In the genomic region with DNA sequence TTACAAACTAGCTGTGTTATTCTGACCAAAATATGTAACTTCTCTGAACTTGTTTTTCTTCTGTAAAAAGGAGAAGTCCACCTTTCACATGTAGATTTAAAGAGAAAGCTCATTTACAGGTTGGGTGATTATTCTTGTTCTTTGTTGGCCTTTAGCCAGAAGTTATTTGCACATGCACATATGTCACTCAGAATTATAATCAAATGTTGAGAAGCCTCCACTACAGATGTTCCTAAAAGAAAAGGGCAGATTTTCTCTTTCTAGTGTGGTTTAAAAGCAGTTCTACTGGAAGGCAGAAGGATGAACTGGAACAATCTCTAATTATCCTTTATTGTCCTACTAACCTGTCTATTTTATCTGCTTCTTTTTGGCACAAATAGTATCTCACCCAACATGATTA, we compare ENCODE assay signal across 19 cellular contexts.
DNase-seq lines count a peak whose midpoint lies in the region; ATAC-seq, FAIRE-seq and TF ChIP-seq lines count a peak whose summit lies in the region.
"Had no signal": no experiment of that assay in that cellular context is flagged by ENCODE, and none has a peak within 500 bp of the region (broad histone marks: within the 10 kb centered on the region; RNA-seq: fewer than 3 reads in every experiment).

No MANE protein-coding gene starts in this region.

- H4K20me1 ChIP-seq in GM12878 (ENCODE audit: control insufficient read depth, insufficient read depth) (no peaks in the 10 kb centered on the region), neural progenitor cell (ENCODE audit: low read depth) (no peaks in the 10 kb centered on the region)
- H4K20me1 ChIP-seq: BLaER1 had no signal

- H3K27ac ChIP-seq in GM12878 (ENCODE audit: control insufficient read depth, insufficient read depth) (no peak overlapping the region), right cardiac atrium (ENCODE audit: low read length) (no peak overlapping the region), neural progenitor cell (no peak overlapping the region)
- H3K27ac ChIP-seq: BLaER1, SJSA1 had no signal

- H3K4me1 ChIP-seq in GM12878 (ENCODE audit: control insufficient read depth, insufficient read depth, low read length) (no peaks in the 10 kb centered on the region), right cardiac atrium (ENCODE audit: control insufficient read depth, insufficient read depth, low read length) (no peaks in the 10 kb centered on the region), neural progenitor cell (peaks cover 41% of the 10 kb centered on the region)
- H3K4me1 ChIP-seq: BLaER1, SJSA1 had no signal

- H3K9ac ChIP-seq in GM12878 (ENCODE audit: control insufficient read depth, insufficient read depth, low read length): no peak overlapping the region
- H3K9ac ChIP-seq in neural progenitor cell: no peak overlapping the region
- H3K9ac ChIP-seq: BLaER1 had no signal

- FAIRE-seq in GM12878 (lab: Jason Lieb, UNC): no peak
- FAIRE-seq in frontal cortex (lab: Jason Lieb, UNC): no peak
- FAIRE-seq: A204.1, GM12892 had no signal

- H3K4me2 ChIP-seq in GM12878 (ENCODE audit: control insufficient read depth, insufficient read depth): no peak overlapping the region
- H3K4me2 ChIP-seq in neural progenitor cell: no peak overlapping the region
- H3K4me2 ChIP-seq: BLaER1 had no signal

- peaks cover 50% of the 10 kb centered on the region for H3K4me1 Mint-ChIP-seq in neural progenitor cell

- H2AFZ ChIP-seq in GM12878 (ENCODE audit: control insufficient read depth, low read depth, low read length): no peak overlapping the region
- H2AFZ ChIP-seq in neural progenitor cell (replicated peaks): no peak overlapping the region

- POLR2A ChIA-PET in GM12878 (lab: Charles Lee): no interaction called here

- H3K36me3 Mint-ChIP-seq in neural progenitor cell: no peaks in the 10 kb centered on the region
- H3K36me3 Mint-ChIP-seq: CD8-positive, alpha-beta T cell; IgD-negative memory B cell had no signal

- no peak overlapping the region for H3K4me3 ChIP-seq in GM12878
- H3K4me3 ChIP-seq in right cardiac atrium (ENCODE audit: low read length): no peak overlapping the region
- H3K4me3 ChIP-seq in neural progenitor cell: no peak overlapping the region
- H3K4me3 ChIP-seq: BLaER1, SJSA1 had no signal

- BruUV-seq in GM12878 (replicated peaks; lab: Mats Ljungman, UMichigan): no TSS peak

- H3K9me3 ChIP-seq in GM12878 (replicated peaks; ENCODE audit: control insufficient read depth, insufficient read depth, low read length): no peaks in the 10 kb centered on the region
- no peaks in the 10 kb centered on the region for H3K9me3 ChIP-seq in right cardiac atrium (ENCODE audit: control insufficient read depth, low read length)
- H3K9me3 ChIP-seq in neural progenitor cell (ENCODE audit: low read depth): no peaks in the 10 kb centered on the region
- H3K9me3 ChIP-seq: BLaER1, SJSA1 had no signal

- H3F3A ChIP-seq in neural progenitor cell (ENCODE audit: low read depth): peaks cover 12% of the 10 kb centered on the region

- TF ChIP-seq CTCF in GM12878 (IDR thresholded peaks at IDR 0.05 in 2 of 3, conservative IDR thresholded peaks at IDR 0.05 in 1 of 3; ENCODE audit: control insufficient read depth in 2 of 3, extremely low read depth in 1 of 3, insufficient read depth in 1 of 3, low read depth in 3 of 3, low read length in 3 of 3) (no peak), neural progenitor cell (IDR thresholded peaks at IDR 0.05) (no peak)

- peaks cover 7% of the 10 kb centered on the region for H3K9me3 Mint-ChIP-seq in neural progenitor cell

- H3K27ac Mint-ChIP-seq in neural progenitor cell: no peak overlapping the region
- H3K27ac Mint-ChIP-seq: CD8-positive, alpha-beta T cell; IgD-negative memory B cell had no signal

- peaks cover 2% of the 10 kb centered on the region for H3K27me3 Mint-ChIP-seq in neural progenitor cell (ENCODE audit: insufficient read depth, low read depth)
- H3K27me3 Mint-ChIP-seq: IgD-negative memory B cell had no signal

- H3K36me3 ChIP-seq in GM12878 (ENCODE audit: control insufficient read depth in 2 of 2, insufficient read depth in 2 of 2, low read length in 1 of 2): no peaks in the 10 kb centered on the region
- no peaks in the 10 kb centered on the region for H3K36me3 ChIP-seq in neural progenitor cell
- H3K36me3 ChIP-seq: BLaER1, SJSA1 had no signal

- no peaks in the 10 kb centered on the region for H3K79me2 ChIP-seq in GM12878 (ENCODE audit: control insufficient read depth, insufficient read depth, low read length)
- no peaks in the 10 kb centered on the region for H3K79me2 ChIP-seq in neural progenitor cell (ENCODE audit: low read depth)

- CTCF ChIA-PET in GM12878 (lab: Yijun Ruan, JAX): no interaction called here

- no peak overlapping the region for H3K4me3 Mint-ChIP-seq in neural progenitor cell
- H3K4me3 Mint-ChIP-seq: CD8-positive, alpha-beta T cell; IgD-negative memory B cell had no signal

- ATAC-seq in GM12878 (peak; percentile 13; the same call in 2 of the 3 replicates), right cardiac atrium (no peak)
- ATAC-seq: CD8-positive, alpha-beta T cell had no signal

- SMC1A ChIA-PET in GM12878 (lab: Charles Lee; ENCODE audit: uncharacterized antibody, unreplicated experiment): interaction anchor here (0.7 to 3.4 kb wide), 7 partner anchors 10 to 495 kb away, joined by 3 to 11 read pairs (median 4); no protein-coding TSS in a partner anchor

- no peak for TF ChIP-seq RAD21 in GM12878 (IDR thresholded peaks at IDR 0.05; ENCODE audit: insufficient read depth, low read depth, low read length)

- intact Hi-C loops in GM12878 (cut with micrococcal nuclease; ENCODE audit: unreplicated experiment): loop anchor here (5.0 kb wide), 1 partner anchor 194 kb away; no protein-coding TSS in a partner anchor
- intact Hi-C loops in right cardiac atrium (cut with DNase I): no loop called here

- no peaks in the 10 kb centered on the region for H3K27me3 ChIP-seq in GM12878 (replicated peaks in 1 of 2; ENCODE audit: control insufficient read depth in 2 of 2, insufficient read depth in 2 of 2, low read length in 1 of 2)
- H3K27me3 ChIP-seq in right cardiac atrium (ENCODE audit: control insufficient read depth, insufficient read depth): no peaks in the 10 kb centered on the region
- no peaks in the 10 kb centered on the region for H3K27me3 ChIP-seq in neural progenitor cell
- H3K27me3 ChIP-seq: BLaER1, SJSA1 had no signal

- TF ChIP-seq POLR2A in GM12878 (IDR thresholded peaks at IDR 0.05; ENCODE audit: low read depth, low read length): no peak

- DNase-seq in NCI-H748 (lab: John Stamatoyannopoulos, UW; ENCODE audit: unreplicated experiment) (peak; percentile 25), NCI-H748 treated with DMSO at 0.1 percent for 48 hours (lab: John Stamatoyannopoulos, UW) (no peak), NCI-H524 treated with DMSO at 0.1 percent for 48 hours (lab: John Stamatoyannopoulos, UW) (peak; percentile 75), GM12878 (ENCODE audit: low read depth, low spot score) (no peak), A172 (ENCODE audit: low spot score) (no peak), frontal cortex (ENCODE audit: low spot score in 2 of 2) (no peak), right cardiac atrium (no peak), neural progenitor cell (ENCODE audit: low spot score) (no peak)
- DNase-seq: CD8-positive, alpha-beta T cell; GF-D8; MM.1S; NCI-H1105 treated with DMSO at 0.1 percent for 48 hours; NCI-H187 treated with DMSO at 0.1 percent for 48 hours; NCI-H510A had no signal

- RAD21 ChIA-PET in GM12878 (lab: Charles Lee; ENCODE audit: unreplicated experiment): interaction anchor here (0.7 to 1.4 kb wide), 3 partner anchors 134 to 184 kb away, joined by 3 to 4 read pairs (median 4); no protein-coding TSS in a partner anchor

- in situ Hi-C loops in GM12878 (cut with MboI): no loop called here

- TF ChIP-seq EP300 in GM12878 (IDR thresholded peaks at IDR 0.05; ENCODE audit: borderline replicate concordance in 1 of 2, control insufficient read depth in 1 of 2, low read depth in 2 of 2, low read length in 2 of 2): no peak

TF ChIP-seq in GM12878, 131 proteins besides CTCF, POLR2A, EP300 and RAD21 (continues in another document):
- no peak for TF ChIP-seq RFX5 (IDR thresholded peaks at IDR 0.05; ENCODE audit: low read depth, low read length)
- TF ChIP-seq, protein P1, sequence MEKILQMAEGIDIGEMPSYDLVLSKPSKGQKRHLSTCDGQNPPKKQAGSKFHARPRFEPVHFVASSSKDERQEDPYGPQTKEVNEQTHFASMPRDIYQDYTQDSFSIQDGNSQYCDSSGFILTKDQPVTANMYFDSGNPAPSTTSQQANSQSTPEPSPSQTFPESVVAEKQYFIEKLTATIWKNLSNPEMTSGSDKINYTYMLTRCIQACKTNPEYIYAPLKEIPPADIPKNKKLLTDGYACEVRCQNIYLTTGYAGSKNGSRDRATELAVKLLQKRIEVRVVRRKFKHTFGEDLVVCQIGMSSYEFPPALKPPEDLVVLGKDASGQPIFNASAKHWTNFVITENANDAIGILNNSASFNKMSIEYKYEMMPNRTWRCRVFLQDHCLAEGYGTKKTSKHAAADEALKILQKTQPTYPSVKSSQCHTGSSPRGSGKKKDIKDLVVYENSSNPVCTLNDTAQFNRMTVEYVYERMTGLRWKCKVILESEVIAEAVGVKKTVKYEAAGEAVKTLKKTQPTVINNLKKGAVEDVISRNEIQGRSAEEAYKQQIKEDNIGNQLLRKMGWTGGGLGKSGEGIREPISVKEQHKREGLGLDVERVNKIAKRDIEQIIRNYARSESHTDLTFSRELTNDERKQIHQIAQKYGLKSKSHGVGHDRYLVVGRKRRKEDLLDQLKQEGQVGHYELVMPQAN (conservative IDR thresholded peaks at IDR 0.05): no peak

Comparison
In these comparisons a context has a peak if more than half of its experiments do, and no peak if none do; other contexts are left out.
1. DNase-seq: peak in NCI-H748 (single experiment) and NCI-H524 treated with DMSO at 0.1 percent for 48 hours (single experiment); none in NCI-H748 treated with DMSO at 0.1 percent for 48 hours (single experiment), GM12878 (single experiment), A172 (single experiment), frontal cortex (0 of 2), right cardiac atrium (0 of 3) and neural progenitor cell (single experiment).